In genomic region chr1:7252411-7253117, GRCh38 we compare ENCODE assay signal across 1 cellular context.
TF ChIP-seq lines count a peak whose summit lies in the region.

No MANE protein-coding gene starts in this region.

TF ChIP-seq in IMR-90, 13 proteins besides CTCF, POLR2A, EP300 and RAD21:
- TF ChIP-seq USF2 (IDR thresholded peaks at IDR 0.05; ENCODE audit: low read depth, low read length) (no peak), MXI1 (IDR thresholded peaks at IDR 0.05; ENCODE audit: borderline replicate concordance, low read depth, low read length) (no peak), RFX5 (IDR thresholded peaks at IDR 0.05; ENCODE audit: low read depth, low read length) (no peak), CHD1 (IDR thresholded peaks at IDR 0.05; ENCODE audit: low read depth, low read length) (no peak), MAZ (IDR thresholded peaks at IDR 0.05; ENCODE audit: borderline replicate concordance, low read depth, low read length) (no peak), MAFK (IDR thresholded peaks at IDR 0.05; ENCODE audit: low read depth, low read length) (no peak), CEBPB (IDR thresholded peaks at IDR 0.05; ENCODE audit: low read depth, low read length) (no peak), SMC3 (IDR thresholded peaks at IDR 0.05; ENCODE audit: low read depth, low read length) (no peak), BHLHE40 (IDR thresholded peaks at IDR 0.05; ENCODE audit: low read depth, low read length) (no peak), FOS (IDR thresholded peaks at IDR 0.05; ENCODE audit: low read depth, low read length) (no peak), NFE2L2 (IDR thresholded peaks at IDR 0.05; ENCODE audit: low read depth, low read length) (no peak), RCOR1 (IDR thresholded peaks at IDR 0.05; ENCODE audit: insufficient replicate concordance, low read length) (no peak)
- TF ChIP-seq, protein P1, sequence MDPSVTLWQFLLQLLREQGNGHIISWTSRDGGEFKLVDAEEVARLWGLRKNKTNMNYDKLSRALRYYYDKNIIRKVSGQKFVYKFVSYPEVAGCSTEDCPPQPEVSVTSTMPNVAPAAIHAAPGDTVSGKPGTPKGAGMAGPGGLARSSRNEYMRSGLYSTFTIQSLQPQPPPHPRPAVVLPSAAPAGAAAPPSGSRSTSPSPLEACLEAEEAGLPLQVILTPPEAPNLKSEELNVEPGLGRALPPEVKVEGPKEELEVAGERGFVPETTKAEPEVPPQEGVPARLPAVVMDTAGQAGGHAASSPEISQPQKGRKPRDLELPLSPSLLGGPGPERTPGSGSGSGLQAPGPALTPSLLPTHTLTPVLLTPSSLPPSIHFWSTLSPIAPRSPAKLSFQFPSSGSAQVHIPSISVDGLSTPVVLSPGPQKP (IDR thresholded peaks at IDR 0.05; ENCODE audit: borderline replicate concordance, low read depth, low read length), result no peak
